In the genomic region with DNA sequence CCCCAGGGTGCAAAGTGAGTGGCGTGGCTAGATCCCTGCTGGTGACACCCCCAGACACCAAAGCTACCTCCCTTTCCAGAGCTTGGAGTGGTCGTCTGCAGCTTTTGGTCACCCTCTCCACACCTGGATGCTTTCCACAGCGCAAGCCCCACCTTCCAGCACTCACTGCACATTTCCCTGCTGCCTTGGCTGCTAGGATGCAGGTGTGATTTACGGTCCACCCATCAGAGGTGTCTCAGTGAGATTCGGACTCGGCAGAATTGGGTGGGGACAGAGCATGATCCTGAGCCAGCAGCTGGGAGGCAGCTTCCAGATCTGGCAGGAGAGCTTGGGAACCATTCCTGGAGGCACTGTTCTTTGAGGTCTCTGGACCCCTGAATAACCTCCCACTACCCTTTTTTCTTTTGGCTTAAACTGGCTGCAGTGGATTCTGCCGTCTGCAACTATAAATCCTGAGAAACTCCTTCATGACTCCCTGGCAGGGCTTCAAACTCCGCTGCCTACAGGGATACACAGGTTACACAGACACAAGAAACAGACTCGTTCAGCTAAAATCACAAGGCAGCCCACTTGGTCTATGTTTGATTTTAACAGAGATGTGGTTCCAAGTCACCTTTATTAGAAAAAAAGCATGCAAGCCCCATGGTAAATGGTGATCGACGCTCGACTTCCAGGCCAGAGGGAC, we compare ENCODE assay signal across 17 cellular contexts.
DNase-seq lines count a peak whose midpoint lies in the region; ATAC-seq and TF ChIP-seq lines count a peak whose summit lies in the region.
"Had no signal": no experiment of that assay in that cellular context is flagged by ENCODE, and none has a peak within 500 bp of the region (broad histone marks: within the 10 kb centered on the region; RNA-seq: fewer than 3 reads in every experiment).

No MANE protein-coding gene starts in this region.

- WGBS in thyroid gland, 2 donors = 35 to 41% methylated on average over 10 to 12 of the region's 12 CpGs

- H3K27ac ChIP-seq in RWPE1 = peak overlapping the region; percentile 91
- H3K27ac ChIP-seq in foreskin keratinocyte = no peak overlapping the region
- H3K27ac ChIP-seq in thyroid gland = peak overlapping the region; percentile 90 to 94 (median 91)

- H3K27me3 ChIP-seq in foreskin keratinocyte = peaks cover 13% of the 10 kb centered on the region
- H3K27me3 ChIP-seq in thyroid gland = no peaks in the 10 kb centered on the region

- H3K36me3 ChIP-seq in mucosa of descending colon (ENCODE audit: low read depth) (no peaks in the 10 kb centered on the region), thyroid gland (no peaks in the 10 kb centered on the region)

- intact Hi-C loops in mucosa of descending colon (cut with DNase I, micrococcal nuclease) (no loop called here), thyroid gland (cut with DNase I) (no loop called here)

- H3K4me1 ChIP-seq in foreskin keratinocyte = no peaks in the 10 kb centered on the region
- H3K4me1 ChIP-seq in mucosa of descending colon (ENCODE audit: low read depth) = peaks cover 13% of the 10 kb centered on the region
- H3K4me1 ChIP-seq in thyroid gland = peaks cover 40 to 53% of the 10 kb centered on the region in 2 donors

- CTCF ChIA-PET in RWPE1 (lab: Yijun Ruan, JAX) = interaction anchor here (0.5 to 0.6 kb wide), 2 partner anchors 26 to 97 kb away, joined by 3 to 6 read pairs; no protein-coding TSS in a partner anchor

- TF ChIP-seq CTCF in RWPE1 (conservative IDR thresholded peaks at IDR 0.05; ENCODE audit: low read depth) (no peak), foreskin keratinocyte (conservative IDR thresholded peaks at IDR 0.05) (no peak), mucosa of descending colon (IDR thresholded peaks at IDR 0.05) (no peak), thyroid gland (IDR thresholded peaks at IDR 0.05) (no peak)

- H3K4me3 ChIP-seq in mucosa of descending colon (no peak overlapping the region), thyroid gland (replicated peaks in 1 of 3) (no peak overlapping the region)

- POLR2A ChIA-PET in RWPE1 (lab: Yijun Ruan, JAX; ENCODE audit: low non-redundant PET) = no interaction called here

- ATAC-seq in foreskin keratinocyte = peak; percentile 6
- ATAC-seq in mucosa of descending colon = peak; percentile 4
- ATAC-seq in GM18907 (IDR thresholded peaks at IDR 0.05; ENCODE audit: unreplicated experiment) = no peak
- no peak for ATAC-seq in GM19397 (IDR thresholded peaks at IDR 0.05; ENCODE audit: unreplicated experiment)
- ATAC-seq: T-helper 17 cell had no signal

- DNase-seq in RWPE1 (ENCODE audit: low spot score) (no peak), foreskin keratinocyte (no peak), mucosa of descending colon (peak in 1 of 3 donors; percentile 8), thyroid gland (peak; percentile 81 to 83), T-helper 1 cell (no peak), AG20443 (ENCODE audit: low spot score) (no peak)
- DNase-seq: activated CD4-positive, CD25-positive, alpha-beta regulatory T cell treated with anti-CD3 and anti-CD28 coated beads, Interleukin-2, amount 50 U/mL, for 72 hours; activated naive CD4-positive, alpha-beta T cell treated with anti-CD3 and anti-CD28 coated beads, Interleukin-2, amount 50 U/mL, for 16 hours; DMS53; islet precursor cell; naive B cell; NCI-H2081 treated with DMSO at 0.1 percent for 48 hours; NCI-H748 treated with DMSO at 0.1 percent for 48 hours; stimulated activated CD4-positive, alpha-beta T cell treated with anti-CD3 and anti-CD28 coated beads, Interleukin-4, amount 100 ng/mL, for 24 hours; T-helper 17 cell had no signal

- H3K9me3 ChIP-seq in mucosa of descending colon (no peaks in the 10 kb centered on the region), thyroid gland (no peaks in the 10 kb centered on the region)

- no peak for TF ChIP-seq POLR2A in thyroid gland (IDR thresholded peaks at IDR 0.05)

Comparison
In these comparisons a context has a peak if more than half of its experiments do, and no peak if none do; other contexts are left out.
1. DNase-seq: peak in thyroid gland (2 of 2); none in RWPE1 (single experiment), foreskin keratinocyte (0 of 2), T-helper 1 cell (0 of 5) and AG20443 (single experiment).
2. ATAC-seq: peak in foreskin keratinocyte (single experiment) and mucosa of descending colon (single experiment); none in GM18907 (single experiment) and GM19397 (single experiment).